In the genomic region with DNA sequence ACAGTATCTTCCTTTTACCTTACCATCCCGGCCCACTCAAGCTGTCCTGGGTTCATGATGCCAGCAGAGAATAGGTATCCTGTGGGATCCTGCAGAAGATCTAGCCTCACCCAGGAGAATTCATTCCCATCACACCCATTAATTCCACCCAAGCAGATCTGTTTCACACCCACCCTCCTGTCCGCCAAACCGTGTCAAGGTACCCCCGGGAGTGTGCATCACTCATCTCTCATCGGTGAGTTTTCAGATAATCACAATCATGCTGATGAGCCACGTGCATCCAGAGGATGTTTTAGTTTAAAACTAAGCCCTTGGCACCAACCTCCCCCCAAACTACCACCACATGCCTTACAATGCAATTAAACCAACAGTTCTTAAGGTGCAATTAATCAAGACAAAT, we compare ENCODE assay signal across 28 cellular contexts.
"Had no signal": no experiment of that assay in that cellular context is flagged by ENCODE, and none has a peak within 500 bp of the region (broad histone marks: within the 10 kb centered on the region; RNA-seq: fewer than 3 reads in every experiment).

No MANE protein-coding gene starts in this region.

- H3K36me3 ChIP-seq: neutrophil, pancreas, prostate gland, right lobe of liver, transverse colon, upper lobe of right lung, uterus had no signal

- H3K4me3 Mint-ChIP-seq: naive thymus-derived CD4-positive, alpha-beta T cell; natural killer cell; nephron; stimulated activated memory B cell treated with anti-CD40 and anti-IgM and Interleukin-4, amounts not matched to agents 10 μg/mL and 1 μg/mL and 100 μg/mL, for 72 hours; stimulated activated naive CD8-positive, alpha-beta T cell treated with anti-CD3 and anti-CD28 coated beads, Interleukin-15, amount 100 ng/mL, for 72 hours; type B pancreatic cell had no signal

- H3K36me3 Mint-ChIP-seq: natural killer cell had no signal

- H3K9me3 Mint-ChIP-seq: naive thymus-derived CD4-positive, alpha-beta T cell; natural killer cell; nephron; stimulated activated memory B cell treated with anti-CD40 and anti-IgM and Interleukin-4, amounts not matched to agents 10 μg/mL and 1 μg/mL and 100 μg/mL, for 72 hours; stimulated activated naive CD8-positive, alpha-beta T cell treated with anti-CD3 and anti-CD28 coated beads, Interleukin-15, amount 100 ng/mL, for 72 hours had no signal

- H3K27ac ChIP-seq: neutrophil, pancreas, right lobe of liver, spleen, suprapubic skin, testis, tibial artery, transverse colon, upper lobe of right lung, uterus had no signal

- H3K27ac Mint-ChIP-seq: natural killer cell; nephron; stimulated activated memory B cell treated with anti-CD40 and anti-IgM and Interleukin-4, amounts not matched to agents 10 μg/mL and 1 μg/mL and 100 μg/mL, for 72 hours; stimulated activated naive CD8-positive, alpha-beta T cell treated with anti-CD3 and anti-CD28 coated beads, Interleukin-15, amount 100 ng/mL, for 72 hours; type B pancreatic cell had no signal

- H3K4me1 ChIP-seq: pancreas, testis, upper lobe of right lung, uterus had no signal

- H3K9me3 ChIP-seq: neutrophil, pancreas, prostate gland, right lobe of liver, spleen, suprapubic skin, testis, tibial artery, transverse colon, upper lobe of right lung, uterus had no signal

- ATAC-seq: naive thymus-derived CD4-positive, alpha-beta T cell; natural killer cell; pancreas; right cardiac atrium; right lobe of liver; stimulated activated memory B cell treated with anti-CD40 and anti-IgM and Interleukin-4, amounts not matched to agents 10 μg/mL and 1 μg/mL and 100 μg/mL, for 72 hours; stimulated activated naive CD8-positive, alpha-beta T cell treated with anti-CD3 and anti-CD28 coated beads, Interleukin-15, amount 100 ng/mL, for 72 hours; stimulated activated naive CD8-positive, alpha-beta T cell treated with anti-CD3 and anti-CD28 coated beads, Interleukin-15, Interleukin-2, amounts not matched to agents 100 U/mL and 50 U/mL, for 24 hours; upper lobe of right lung had no signal

- FAIRE-seq: pancreas had no signal

- H3K27me3 ChIP-seq: neutrophil, pancreas, right lobe of liver, spleen, suprapubic skin, testis, tibial artery, transverse colon, upper lobe of right lung, uterus had no signal

- H3K4me3 ChIP-seq: pancreas, prostate gland, right lobe of liver, smooth muscle cell, spleen, suprapubic skin, testis, tibial artery, transverse colon, upper lobe of right lung, uterus had no signal

- DNase-seq: naive thymus-derived CD4-positive, alpha-beta T cell; natural killer cell; nucleus accumbens; pancreas; right cardiac atrium; right lobe of liver; spleen; stimulated activated CD4-positive, alpha-beta T cell treated with anti-CD3 and anti-CD28 coated beads, Interleukin-12 subunit alpha, Interleukin-12 subunit beta, amount 100 ng/mL, for 4 hours; stimulated activated CD4-positive, alpha-beta T cell treated with anti-CD3 and anti-CD28 coated beads, Interleukin-1b, Interleukin-23, amount 100 ng/mL, for 48 hours; stimulated activated CD4-positive, alpha-beta T cell treated with anti-CD3 and anti-CD28 coated beads, Interleukin-4, amount 100 ng/mL, for 1 hour; stimulated activated CD4-positive, alpha-beta T cell treated with anti-CD3 and anti-CD28 coated beads, Interleukin-4, amount 100 ng/mL, for 4 hours; stimulated activated CD8-positive, alpha-beta memory T cell treated with anti-CD3 and anti-CD28 coated beads, Interleukin-4, amount 100 ng/mL, for 48 hours; stimulated activated naive CD4-positive, alpha-beta T cell; stimulated activated naive CD8-positive, alpha-beta T cell treated with anti-CD3 and anti-CD28 coated beads, Interleukin-15, amount 100 ng/mL, for 72 hours; stimulated activated naive CD8-positive, alpha-beta T cell treated with anti-CD3 and anti-CD28 coated beads, Interleukin-15, Interleukin-2, amounts not matched to agents 100 U/mL and 50 U/mL, for 24 hours; substantia nigra; testis; tibial artery; transverse colon; upper lobe of right lung; uterus had no signal

- H3K27me3 Mint-ChIP-seq: naive thymus-derived CD4-positive, alpha-beta T cell; stimulated activated memory B cell treated with anti-CD40 and anti-IgM and Interleukin-4, amounts not matched to agents 10 μg/mL and 1 μg/mL and 100 μg/mL, for 72 hours; stimulated activated naive CD8-positive, alpha-beta T cell treated with anti-CD3 and anti-CD28 coated beads, Interleukin-15, amount 100 ng/mL, for 72 hours; type B pancreatic cell had no signal
